Comparison of ENCODE assay signal across 9 cellular contexts in the genomic region with DNA sequence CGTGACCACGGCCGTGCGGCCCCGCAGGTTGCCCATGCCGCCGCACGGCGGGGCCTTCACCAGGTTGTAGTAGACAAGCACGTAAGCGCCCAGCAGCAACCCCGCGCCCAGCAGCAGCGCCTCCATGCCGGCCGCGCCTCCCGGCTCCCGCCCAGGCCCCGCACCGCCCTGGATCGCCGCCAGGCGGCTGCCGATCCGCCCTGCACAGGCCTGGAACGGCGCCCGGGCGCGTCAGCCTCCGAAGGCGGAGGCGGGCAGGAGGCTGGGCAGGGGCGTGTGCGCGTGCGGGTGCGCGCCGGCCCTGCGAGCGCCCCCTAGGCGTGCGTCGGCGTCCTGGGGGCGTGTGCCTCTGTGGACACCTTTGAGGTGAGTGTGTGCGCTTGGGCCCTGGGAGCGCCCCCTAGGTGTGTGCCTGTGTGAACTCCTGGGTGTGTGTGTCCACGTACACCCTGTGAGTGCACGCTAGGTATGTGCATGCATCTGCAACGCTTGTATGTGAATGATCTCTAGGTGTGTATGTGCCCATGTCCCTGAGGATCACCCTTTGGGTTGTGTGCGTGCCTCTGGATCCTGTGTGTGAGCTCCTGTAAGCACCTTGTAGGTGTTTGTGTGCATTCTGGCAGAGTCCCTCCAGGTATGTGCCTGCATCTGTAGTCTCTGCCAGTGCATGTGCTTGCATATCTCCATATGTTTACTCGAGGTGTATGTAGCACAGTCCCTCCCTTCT. TPM values are rescaled to one million over a fixed set of nuclear protein-coding genes. Genes with fewer than 3 reads are reported as not detected.
A peak's percentile ranks its signal among the peaks of the same experiment; 100 is the strongest.
DNase-seq lines count a peak whose midpoint lies in the region; ATAC-seq, FAIRE-seq and TF ChIP-seq lines count a peak whose summit lies in the region.
"Had no signal": no experiment of that assay in that cellular context is flagged by ENCODE, and none has a peak within 500 bp of the region (broad histone marks: within the 10 kb centered on the region; RNA-seq: fewer than 3 reads in every experiment).

A gene with protein sequence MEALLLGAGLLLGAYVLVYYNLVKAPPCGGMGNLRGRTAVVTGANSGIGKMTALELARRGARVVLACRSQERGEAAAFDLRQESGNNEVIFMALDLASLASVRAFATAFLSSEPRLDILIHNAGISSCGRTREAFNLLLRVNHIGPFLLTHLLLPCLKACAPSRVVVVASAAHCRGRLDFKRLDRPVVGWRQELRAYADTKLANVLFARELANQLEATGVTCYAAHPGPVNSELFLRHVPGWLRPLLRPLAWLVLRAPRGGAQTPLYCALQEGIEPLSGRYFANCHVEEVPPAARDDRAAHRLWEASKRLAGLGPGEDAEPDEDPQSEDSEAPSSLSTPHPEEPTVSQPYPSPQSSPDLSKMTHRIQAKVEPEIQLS (minus strand): TSS at position 261 of the 727 bp plus-strand sequence. CDS start 135 bp downstream, at position 126.

- H3K36me3 ChIP-seq in kidney (ENCODE audit: control insufficient read depth in 1 of 2, insufficient read depth in 2 of 2, low read length in 2 of 2), result peaks cover 13 to 21% of the 10 kb centered on the region in 2 donors

- H3K4me3 ChIP-seq in AG10803 (ENCODE audit: low read length) (peak within 1 kb of the TSS; percentile 58), kidney (ENCODE audit: low read length in 2 of 2) (peak within 1 kb of the TSS; percentile 61 to 62)

- H3K4me1 ChIP-seq in kidney (ENCODE audit: control insufficient read depth in 1 of 2, insufficient read depth in 1 of 2, low read depth in 1 of 2, low read length in 2 of 2), result peaks cover 6 to 20% of the 10 kb centered on the region in 2 donors

- H3K9me3 ChIP-seq in kidney (ENCODE audit: control insufficient read depth in 1 of 2, low read length in 2 of 2), result no peaks in the 10 kb centered on the region

- peak; percentile 83 for ATAC-seq in GM19035 (IDR thresholded peaks at IDR 0.05; ENCODE audit: unreplicated experiment)
- peak; percentile 84 for ATAC-seq in HG03354 (IDR thresholded peaks at IDR 0.05; ENCODE audit: poor library complexity, severe bottlenecking, unreplicated experiment)

- peak; percentile 74 for DNase-seq in AG10803 (ENCODE audit: low read depth)
- DNase-seq in NCI-H446 (lab: John Stamatoyannopoulos, UW), result peak; percentile 79 to 95
- DNase-seq in activated CD4-positive, alpha-beta T cell treated with anti-CD3 and anti-CD28 coated beads for 1 hour, result peak; percentile 93
- peak; percentile 56 to 66 for DNase-seq in cerebellar nuclear complex (lab: John Stamatoyannopoulos, UW)
- DNase-seq in kidney, result peak; percentile 96
- DNase-seq in stimulated activated CD4-positive, alpha-beta T cell treated with anti-CD3 and anti-CD28 coated beads, Interleukin-15, amount 100 ng/mL, for 48 hours (ENCODE audit: low read depth in 2 of 2), result peak; percentile 86 to 91

- FAIRE-seq in kidney (lab: Jason Lieb, UNC), result no peak
- FAIRE-seq: TTC549 had no signal

- H3K9ac ChIP-seq in kidney (ENCODE audit: low read length in 2 of 2), result peak within 1 kb of the TSS in 1 of 2 donors; percentile 75

- peak within 1 kb of the TSS; percentile 84 for H3K27ac ChIP-seq in kidney (ENCODE audit: low read depth in 2 of 2, low read length in 2 of 2)

- intact Hi-C loops in kidney (cut with DNase I), result no loop called here

- TF ChIP-seq CTCF in AG10803 (conservative IDR thresholded peaks at IDR 0.05; ENCODE audit: low read length) (peak; percentile 42), kidney (IDR thresholded peaks at IDR 0.05; ENCODE audit: borderline replicate concordance, extremely low read depth, insufficient read depth) (peak; percentile 81)

RNA-seq across cellular contexts. Expression of the gene that starts here (rescaled TPM):
- total RNA-seq in kidney, result 29.5 TPM
- polyA plus RNA-seq in kidney (ENCODE audit: insufficient read depth, low read depth, low replicate concordance), result 21.6 TPM

Comparison
In these comparisons a context has a peak if more than half of its experiments do, and no peak if none do; other contexts are left out.
1. Peak in every context shown above with its lines: DNase-seq, ATAC-seq, H3K4me3 ChIP-seq and H3K27ac ChIP-seq.